Comparison of ENCODE assay signal across 31 cellular contexts in genomic region chr14:21055473-21056117, GRCh38. TPM values are rescaled to one million over a fixed set of nuclear protein-coding genes. Genes with fewer than 3 reads are reported as not detected.
DNase-seq lines count a peak whose midpoint lies in the region; ATAC-seq and TF ChIP-seq lines count a peak whose summit lies in the region.
"Had no signal": no experiment of that assay in that cellular context is flagged by ENCODE, and none has a peak within 500 bp of the region (broad histone marks: within the 10 kb centered on the region; RNA-seq: fewer than 3 reads in every experiment).

No MANE protein-coding gene starts in this region.

- TF ChIP-seq CTCF in coronary artery (IDR thresholded peaks at IDR 0.05) (no peak), right lobe of liver (IDR thresholded peaks at IDR 0.05) (peak in 1 of 4 donors; percentile 39), GM10266 (IDR thresholded peaks at IDR 0.05; ENCODE audit: control insufficient read depth, insufficient read depth, low read depth, missing control alignments) (no peak)

- H3K27ac Mint-ChIP-seq in stimulated activated effector memory CD8-positive, alpha-beta T cell treated with anti-CD3 and anti-CD28 coated beads, Interleukin-12 subunit alpha, Interleukin-12 subunit beta, amount 100 ng/mL, for 72 hours = no peak overlapping the region
- H3K27ac Mint-ChIP-seq: activated CD4-positive, alpha-beta T cell treated with anti-CD3 and anti-CD28 coated beads for 36 hours; activated naive CD8-positive, alpha-beta T cell treated with anti-CD3 and anti-CD28 coated beads, Interleukin-2, amount 10 ng/mL, durations not matched to agents 7 days and 5 days; mesothelial cell of epicardium; natural killer cell; T-helper 17 cell had no signal

- H3K27me3 ChIP-seq in right lobe of liver = no peaks in the 10 kb centered on the region
- H3K27me3 ChIP-seq: ascending aorta; BLaER1 treated with 17β-estradiol and CSF1 and Interleukin-3, amounts not matched to agents 10 nM and 100 nM; esophagus squamous epithelium; gastrocnemius medialis; tibial nerve had no signal

- H3K9me3 Mint-ChIP-seq in stimulated activated effector memory CD8-positive, alpha-beta T cell treated with anti-CD3 and anti-CD28 coated beads, Interleukin-12 subunit alpha, Interleukin-12 subunit beta, amount 100 ng/mL, for 72 hours = no peaks in the 10 kb centered on the region
- H3K9me3 Mint-ChIP-seq: activated naive CD8-positive, alpha-beta T cell treated with anti-CD3 and anti-CD28 coated beads, Interleukin-2, amount 10 ng/mL, durations not matched to agents 7 days and 5 days; mesothelial cell of epicardium; natural killer cell had no signal

- peak; percentile 53 for TF ChIP-seq POLR2A in right lobe of liver (IDR thresholded peaks at IDR 0.05)

- H3K4me1 ChIP-seq in right lobe of liver = peaks cover 0 to 51% (median 19%) of the 10 kb centered on the region in 4 donors
- H3K4me1 ChIP-seq: ascending aorta, esophagus squamous epithelium, gastrocnemius medialis, HAP-1 had no signal

- H3K4me3 ChIP-seq in coronary artery = no peak overlapping the region
- peak overlapping the region in 2 of 3 donors; percentile 6 to 34 for H3K4me3 ChIP-seq in right lobe of liver
- H3K4me3 ChIP-seq: ascending aorta; BLaER1 treated with 17β-estradiol and CSF1 and Interleukin-3, amounts not matched to agents 10 nM and 100 nM; esophagus squamous epithelium; gastrocnemius medialis; HAP-1; left ventricle myocardium inferior; tibial nerve had no signal

- no peaks in the 10 kb centered on the region for H3K4me1 Mint-ChIP-seq in stimulated activated effector memory CD8-positive, alpha-beta T cell treated with anti-CD3 and anti-CD28 coated beads, Interleukin-12 subunit alpha, Interleukin-12 subunit beta, amount 100 ng/mL, for 72 hours
- H3K4me1 Mint-ChIP-seq: natural killer cell had no signal

- H3K27ac ChIP-seq in coronary artery (no peak overlapping the region), right lobe of liver (peak overlapping the region; percentile 24 to 74 (median 54))
- H3K27ac ChIP-seq: ascending aorta; BLaER1 treated with 17β-estradiol and CSF1 and Interleukin-3, amounts not matched to agents 10 nM and 100 nM; esophagus squamous epithelium; gastrocnemius medialis; KMS-11; left ventricle myocardium inferior had no signal

- no peaks in the 10 kb centered on the region for H3K36me3 ChIP-seq in right lobe of liver
- H3K36me3 ChIP-seq: ascending aorta; BLaER1 treated with 17β-estradiol and CSF1 and Interleukin-3, amounts not matched to agents 10 nM and 100 nM; esophagus squamous epithelium; gastrocnemius medialis; HAP-1; left ventricle myocardium inferior; tibial nerve had no signal

- no peak overlapping the region for H3K4me3 Mint-ChIP-seq in stimulated activated effector memory CD8-positive, alpha-beta T cell treated with anti-CD3 and anti-CD28 coated beads, Interleukin-12 subunit alpha, Interleukin-12 subunit beta, amount 100 ng/mL, for 72 hours
- H3K4me3 Mint-ChIP-seq: activated CD4-positive, alpha-beta T cell treated with anti-CD3 and anti-CD28 coated beads for 36 hours; activated naive CD8-positive, alpha-beta T cell treated with anti-CD3 and anti-CD28 coated beads, Interleukin-2, amount 10 ng/mL, durations not matched to agents 7 days and 5 days; mesothelial cell of epicardium; natural killer cell; T-helper 17 cell had no signal

- DNase-seq in HT-29 (ENCODE audit: low spot score) = peak; percentile 51
- peak; percentile 35 for DNase-seq in coronary artery (ENCODE audit: low spot score)
- DNase-seq in right lobe of liver = peak; percentile 43 to 89 (median 74)
- DNase-seq in renal cortical epithelial cell (ENCODE audit: low read depth) = peak; percentile 67
- no peak for DNase-seq in 8988T
- DNase-seq in DMS114 treated with DMSO at 0.1 percent for 48 hours (lab: John Stamatoyannopoulos, UW; ENCODE audit: unreplicated experiment) = no peak
- DNase-seq in GM10266 (ENCODE audit: extremely low spot score) = no peak
- DNase-seq in stimulated activated effector memory CD8-positive, alpha-beta T cell treated with anti-CD3 and anti-CD28 coated beads, Interleukin-12 subunit alpha, Interleukin-12 subunit beta, amount 100 ng/mL, for 72 hours (ENCODE audit: low spot score in 2 of 2) = no peak
- DNase-seq: activated CD4-positive, alpha-beta T cell treated with anti-CD3 and anti-CD28 coated beads for 36 hours; activated CD8-positive, alpha-beta memory T cell treated with anti-CD3 and anti-CD28 coated beads for 24 hours; activated effector memory CD4-positive, alpha-beta T cell treated with anti-CD3 and anti-CD28 coated beads, Interleukin-2, amount 50 U/mL, for 16 hours; activated naive CD8-positive, alpha-beta T cell treated with anti-CD3 and anti-CD28 coated beads, Interleukin-2, amount 10 ng/mL, durations not matched to agents 7 days and 5 days; COR-L47; dermis blood vessel endothelial cell; esophagus squamous epithelium; gastrocnemius medialis; hippocampal formation; left ventricle myocardium inferior; natural killer cell; NCI-H2081 treated with DMSO at 0.1 percent for 48 hours; NCI-H446; posterior cingulate gyrus; SK-N-SH; T-helper 17 cell had no signal

- no peaks in the 10 kb centered on the region for H3K9me3 ChIP-seq in right lobe of liver
- H3K9me3 ChIP-seq: ascending aorta; BLaER1 treated with 17β-estradiol and CSF1 and Interleukin-3, amounts not matched to agents 10 nM and 100 nM; esophagus squamous epithelium; gastrocnemius medialis; HAP-1; left ventricle myocardium inferior; SK-N-SH; tibial nerve had no signal

- no peaks in the 10 kb centered on the region for H3K36me3 Mint-ChIP-seq in stimulated activated effector memory CD8-positive, alpha-beta T cell treated with anti-CD3 and anti-CD28 coated beads, Interleukin-12 subunit alpha, Interleukin-12 subunit beta, amount 100 ng/mL, for 72 hours
- H3K36me3 Mint-ChIP-seq: activated naive CD8-positive, alpha-beta T cell treated with anti-CD3 and anti-CD28 coated beads, Interleukin-2, amount 10 ng/mL, durations not matched to agents 7 days and 5 days; mesothelial cell of epicardium; natural killer cell had no signal

- peak; percentile 79 to 90 (median 83) for ATAC-seq in right lobe of liver
- ATAC-seq in stimulated activated effector memory CD8-positive, alpha-beta T cell treated with anti-CD3 and anti-CD28 coated beads, Interleukin-12 subunit alpha, Interleukin-12 subunit beta, amount 100 ng/mL, for 72 hours = no peak
- ATAC-seq: activated CD4-positive, alpha-beta T cell treated with anti-CD3 and anti-CD28 coated beads for 36 hours; gastrocnemius medialis; natural killer cell; T-helper 17 cell had no signal

- WGBS in right lobe of liver (ENCODE audit: insufficient coverage, low coverage, low lambda C conversion rate, missing lambda C conversion rate) = 21% methylated on average over 4 of the region's 5 CpGs

- intact Hi-C loops in right lobe of liver (cut with DNase I) = loop anchor here in 1 of 2 donors (5.0 kb wide), 1 partner anchor 47 kb away; the partner anchor contains the start of gene TMEM253

RNA-seq across cellular contexts. Expression of gene RNASE8, which starts 2.0 kb away (rescaled TPM):
- total RNA-seq in HT-29 (2014; rRNA removed; shearing (Covaris generic)) = not detected in 2 replicates
- total RNA-seq in right lobe of liver = not detected
- not detected in 2 replicates for total RNA-seq in renal cortical epithelial cell
- total RNA-seq: activated CD4-positive, alpha-beta T cell treated with anti-CD3 and anti-CD28 coated beads for 36 hours; activated naive CD8-positive, alpha-beta T cell treated with anti-CD3 and anti-CD28 coated beads, Interleukin-2, amount 10 ng/mL, durations not matched to agents 7 days and 5 days; ascending aorta; cardiac septum; dermis blood vessel endothelial cell; esophagus squamous epithelium; gastrocnemius medialis; left ventricle myocardium inferior; mesothelial cell of epicardium; natural killer cell; T-helper 17 cell; tibial nerve had no signal

RNA-seq across cellular contexts. Expression of gene RNASE7, which starts 13.4 kb away (rescaled TPM):
- not detected in 2 replicates for total RNA-seq in HT-29 (2014; rRNA removed; shearing (Covaris generic))
- total RNA-seq in right lobe of liver (under 1 TPM in 3 of 6 experiments, not detected in 3; 0.18 to 0.31 (median 0.22) TPM), renal cortical epithelial cell (not detected in 2 replicates)
- total RNA-seq: activated CD4-positive, alpha-beta T cell treated with anti-CD3 and anti-CD28 coated beads for 36 hours; activated naive CD8-positive, alpha-beta T cell treated with anti-CD3 and anti-CD28 coated beads, Interleukin-2, amount 10 ng/mL, durations not matched to agents 7 days and 5 days; ascending aorta; cardiac septum; dermis blood vessel endothelial cell; left ventricle myocardium inferior; natural killer cell; T-helper 17 cell; tibial nerve had no signal

RNA-seq across cellular contexts. Expression of gene ARHGEF40, which starts 14.5 kb away (rescaled TPM):
- 18.4 and 20.0 TPM in 2 replicates for total RNA-seq in HT-29 (2014; rRNA removed; shearing (Covaris generic))
- 10 to 100 TPM; 17.1 to 35.8 (median 25.1) TPM for total RNA-seq in right lobe of liver
- total RNA-seq in renal cortical epithelial cell = 42.0 and 64.4 TPM in 2 replicates

RNA-seq across cellular contexts. Expression of gene RNASE13, which starts 21.0 kb away (rescaled TPM):
- not detected in 2 replicates for total RNA-seq in HT-29 (2014; rRNA removed; shearing (Covaris generic))
- total RNA-seq in right lobe of liver = not detected
- total RNA-seq in renal cortical epithelial cell = not detected in 2 replicates
- total RNA-seq: activated CD4-positive, alpha-beta T cell treated with anti-CD3 and anti-CD28 coated beads for 36 hours; activated naive CD8-positive, alpha-beta T cell treated with anti-CD3 and anti-CD28 coated beads, Interleukin-2, amount 10 ng/mL, durations not matched to agents 7 days and 5 days; ascending aorta; cardiac septum; dermis blood vessel endothelial cell; esophagus squamous epithelium; gastrocnemius medialis; left ventricle myocardium inferior; mesothelial cell of epicardium; natural killer cell; T-helper 17 cell; tibial nerve had no signal

RNA-seq across cellular contexts. Expression of gene TPPP2, which starts 25.6 kb away (rescaled TPM):
- total RNA-seq in HT-29 (2014; rRNA removed; shearing (Covaris generic)) = not detected in 2 replicates
- 1 to 10 TPM in 3 of 6 experiments, under 1 TPM in 3; 0.24 to 3.4 (median 1.6) TPM for total RNA-seq in right lobe of liver
- total RNA-seq in renal cortical epithelial cell = not detected in 2 replicates
- total RNA-seq: activated CD4-positive, alpha-beta T cell treated with anti-CD3 and anti-CD28 coated beads for 36 hours; activated naive CD8-positive, alpha-beta T cell treated with anti-CD3 and anti-CD28 coated beads, Interleukin-2, amount 10 ng/mL, durations not matched to agents 7 days and 5 days; ascending aorta; dermis blood vessel endothelial cell; esophagus squamous epithelium; mesothelial cell of epicardium; natural killer cell; T-helper 17 cell; tibial nerve had no signal

Comparison
In these comparisons a context has a peak if more than half of its experiments do, and no peak if none do; other contexts are left out.
1. DNase-seq: peak in HT-29 (single experiment), coronary artery (single experiment), right lobe of liver (3 of 3) and renal cortical epithelial cell (single experiment); none in 8988T (single experiment), DMS114 treated with DMSO at 0.1 percent for 48 hours (single experiment), GM10266 (single experiment) and stimulated activated effector memory CD8-positive, alpha-beta T cell treated with anti-CD3 and anti-CD28 coated beads, Interleukin-12 subunit alpha, Interleukin-12 subunit beta, amount 100 ng/mL, for 72 hours (0 of 2).
2. H3K27ac ChIP-seq: peak in right lobe of liver (3 of 3); none in coronary artery (0 of 2).